ENCODE assay signal across 1 cellular context in the genomic region with DNA sequence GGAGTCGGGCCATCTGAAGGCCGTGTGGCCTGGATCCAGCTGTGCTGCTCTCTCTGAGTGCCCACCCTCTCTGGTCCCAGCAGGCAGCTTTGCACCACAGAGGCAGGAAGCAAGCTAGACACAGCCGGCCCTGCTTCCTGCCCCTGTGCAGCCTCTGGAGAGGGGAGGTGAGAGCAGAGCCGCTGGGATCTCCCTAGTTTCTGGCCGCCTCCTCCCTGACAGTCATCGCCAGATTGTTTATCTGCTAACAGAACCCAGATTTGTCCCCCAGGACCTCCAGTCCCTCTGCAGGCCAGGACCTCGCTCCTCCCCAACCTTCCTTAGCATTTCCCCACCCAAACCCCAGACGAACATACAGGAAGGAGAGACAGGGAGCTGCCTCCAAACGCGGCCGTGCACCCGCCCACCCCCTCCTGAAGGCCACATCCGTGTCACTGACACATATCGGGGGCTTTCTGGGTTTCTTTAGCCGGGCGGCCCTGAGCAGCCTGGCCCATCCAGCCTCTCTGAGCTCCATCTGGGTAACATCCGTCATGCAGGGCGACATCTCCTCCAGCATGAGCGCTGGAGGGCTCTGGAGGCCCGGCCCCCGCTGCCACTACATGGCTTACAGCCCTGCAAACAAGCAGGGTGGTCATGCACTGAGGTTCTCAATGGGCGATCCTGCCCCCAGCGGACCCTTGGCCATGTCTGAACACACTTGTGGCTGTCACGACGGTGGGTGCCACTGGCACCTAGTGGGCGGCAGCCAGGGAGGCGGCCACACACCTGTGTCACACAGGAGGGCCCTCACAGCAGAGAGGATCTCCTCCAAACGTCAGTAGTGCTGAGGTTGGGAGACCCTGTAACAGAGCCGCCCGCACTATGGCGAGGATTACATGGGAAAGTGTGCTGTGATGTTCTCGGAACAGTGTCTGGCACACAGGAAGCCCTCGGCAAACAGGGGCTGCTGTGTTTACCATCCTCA.
TF ChIP-seq lines count a peak whose summit lies in the region.

No MANE protein-coding gene starts in this region.

TF ChIP-seq in WTC11, 78 proteins besides CTCF, POLR2A, EP300 and RAD21 (continued from another document):
- TF ChIP-seq GABPB1 (CRISPR knock-in tag; IDR thresholded peaks at IDR 0.05) (no peak), SMAD4 (CRISPR knock-in tag; IDR thresholded peaks at IDR 0.05) (no peak)
TF ChIP-seq in WTC11: peak in this region for 0.
